8 cellular contexts compared by ENCODE assay signal in the genomic region with DNA sequence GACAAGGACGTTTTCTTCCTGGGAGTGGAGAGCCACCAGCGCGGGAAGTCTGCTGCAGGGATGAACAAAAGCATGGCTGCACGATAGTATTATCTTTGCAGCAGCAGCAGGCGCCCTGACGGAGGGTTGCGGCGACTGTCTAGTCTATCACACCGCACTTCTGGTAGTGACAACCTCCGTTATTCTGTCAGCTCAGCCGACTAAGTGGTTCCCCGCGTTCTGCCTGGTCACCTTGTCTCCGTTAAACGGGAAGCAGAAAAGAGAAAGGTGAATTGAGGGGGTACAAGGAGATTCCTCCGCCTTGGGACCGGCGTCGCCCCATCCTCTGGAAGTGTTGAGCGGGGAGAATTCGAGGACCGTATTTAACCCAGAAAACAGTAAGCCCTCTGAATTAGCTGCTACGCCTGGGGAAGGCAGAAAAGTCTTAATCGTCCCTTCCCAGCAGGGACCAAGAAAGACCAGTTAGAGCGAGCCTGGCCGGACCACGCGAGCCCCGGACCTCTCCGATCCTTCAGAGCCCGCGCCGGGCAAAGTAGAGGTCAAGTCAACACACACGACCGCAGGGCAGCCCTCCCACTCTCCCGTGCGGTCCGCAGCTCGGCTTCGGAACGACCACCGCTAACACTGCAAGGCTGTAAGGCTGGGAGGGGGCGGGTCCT. TPM values are rescaled to one million over a fixed set of nuclear protein-coding genes. Genes with fewer than 3 reads are reported as not detected.
DNase-seq lines count a peak whose midpoint lies in the region; ATAC-seq and TF ChIP-seq lines count a peak whose summit lies in the region.

No MANE protein-coding gene starts in this region.

- TSS peak; percentile 64 for BruUV-seq in MCF 10A (replicated peaks; lab: Mats Ljungman, UMichigan)

- no peaks in the 10 kb centered on the region for H3K9me3 Mint-ChIP-seq in T-cell
- no peaks in the 10 kb centered on the region for H3K9me3 Mint-ChIP-seq in MCF 10A (ENCODE audit: unreplicated experiment)

- H3K4me3 Mint-ChIP-seq in T-cell (peak overlapping the region; percentile 89 to 98 (median 91)), MCF 10A (ENCODE audit: unreplicated experiment) (peak overlapping the region; percentile 89)

- peak overlapping the region; percentile 81 for H3K4me3 ChIP-seq in DOHH2 (ENCODE audit: low read length)

- H3K27me3 ChIP-seq in DOHH2 (ENCODE audit: control insufficient read depth, low read length): no peaks in the 10 kb centered on the region
- no peaks in the 10 kb centered on the region for H3K27me3 ChIP-seq in layer of hippocampus (ENCODE audit: control insufficient read depth, insufficient read depth, low read length)

- no peaks in the 10 kb centered on the region for H3K9me2 ChIP-seq in DOHH2 (replicated peaks; ENCODE audit: control insufficient read depth, low read length)

- H3K36me3 Mint-ChIP-seq in T-cell (no peaks in the 10 kb centered on the region), MCF 10A (ENCODE audit: insufficient read depth, unreplicated experiment) (no peaks in the 10 kb centered on the region)

- CTCF ChIA-PET in T-cell (lab: Charles Lee): interaction anchor here (0.5 to 1.1 kb wide), 4 partner anchors 60 to 1922 kb away, joined by 3 to 6 read pairs (median 4); a partner anchor contains a TSS
- CTCF ChIA-PET in MCF 10A (lab: Yijun Ruan, JAX): interaction anchor here (1.0 to 1.3 kb wide), 3 partner anchors 68 to 256 kb away, joined by 3 to 5 read pairs (median 3); no protein-coding TSS in a partner anchor

- intact Hi-C loops in MCF 10A (cut with micrococcal nuclease): loop anchor here (1.0 to 5.0 kb wide), 6 partner anchors 61 to 256 kb away; no protein-coding TSS in a partner anchor

- ATAC-seq in GM21786 (IDR thresholded peaks at IDR 0.05; ENCODE audit: unreplicated experiment) (peak; percentile 15), T-cell (replicated peaks in 1 of 4) (peak; percentile 10 to 17 (median 14))

- H4K20me1 ChIP-seq in DOHH2 (ENCODE audit: control insufficient read depth, insufficient read depth, low read depth, low read length): peaks cover 19% of the 10 kb centered on the region

- H3K27ac Mint-ChIP-seq in T-cell (peak overlapping the region; percentile 93 to 95), MCF 10A (ENCODE audit: low read depth, unreplicated experiment) (peak overlapping the region; percentile 66)

- H3K27ac ChIP-seq in DOHH2 (ENCODE audit: low read depth, low read length) (peak overlapping the region; percentile 46), layer of hippocampus (ENCODE audit: low read depth, low read length) (peak overlapping the region; percentile 78)

- DNase-seq in KG1 (lab: John Stamatoyannopoulos, UW) (peak; percentile 66), T-cell (peak in 33 of 34 experiments; percentile 10 to 64 (median 45)), MCF 10A (ENCODE audit: unreplicated experiment) (no peak), mesenteric fat pad (ENCODE audit: low spot score) (no peak)
- DNase-seq in stimulated activated CD4-positive, alpha-beta T cell treated with anti-CD3 and anti-CD28 coated beads, TNF-alpha, amount 100 ng/mL, for 4 hours (ENCODE audit: low read depth in 3 of 3): peak in 2 of 3 experiments; percentile 2 to 3

- H3K4me1 Mint-ChIP-seq in T-cell (peaks cover 20 to 25% (median 23%) of the 10 kb centered on the region in 3 donors), MCF 10A (ENCODE audit: insufficient read depth, unreplicated experiment) (peaks cover 9% of the 10 kb centered on the region)

- POLR2A ChIA-PET in T-cell (lab: Charles Lee) (interaction anchor here in 1 of 2 donors (0.6 to 1.2 kb wide), 5 partner anchors 27 to 1790 kb away, joined by 3 to 6 read pairs (median 3); a partner anchor contains a TSS), MCF 10A (lab: Yijun Ruan, JAX) (interaction anchor here (0.7 to 5.0 kb wide), 23 partner anchors 12 to 511 kb away, joined by 3 to 81 read pairs (median 8); a partner anchor contains a TSS)

- H3K4me1 ChIP-seq in DOHH2 (ENCODE audit: control insufficient read depth, low read length): peaks cover 64% of the 10 kb centered on the region

- peaks cover 10 to 13% of the 10 kb centered on the region in 2 donors for H3K27me3 Mint-ChIP-seq in T-cell
- no peaks in the 10 kb centered on the region for H3K27me3 Mint-ChIP-seq in MCF 10A (ENCODE audit: insufficient read depth, unreplicated experiment)

- peaks cover 18% of the 10 kb centered on the region for H3K36me3 ChIP-seq in DOHH2 (ENCODE audit: control insufficient read depth, low read length)

- peak overlapping the region; percentile 73 for H3K4me2 ChIP-seq in DOHH2 (ENCODE audit: low read length)

- peaks cover 44% of the 10 kb centered on the region for H3K79me2 ChIP-seq in DOHH2 (ENCODE audit: control insufficient read depth, low read length)

- TF ChIP-seq CTCF in DOHH2 (IDR thresholded peaks at IDR 0.05; ENCODE audit: low read depth, low read length, poor library complexity, severe bottlenecking) (no peak), MCF 10A (IDR thresholded peaks at IDR 0.05; ENCODE audit: unreplicated experiment) (no peak)

- H3K9me3 ChIP-seq in DOHH2 (ENCODE audit: control insufficient read depth, insufficient read depth, low read length): no peaks in the 10 kb centered on the region

- H3F3A ChIP-seq in DOHH2 (ENCODE audit: control insufficient read depth, insufficient read depth): no peaks in the 10 kb centered on the region

RNA-seq across cellular contexts. Expression of a gene that starts 0.5 kb away (rescaled TPM):
- total RNA-seq in T-cell (10 to 100 TPM in 4 of 5 donors, 1 to 10 TPM in 1; 9.6 to 25.3 (median 23.9) TPM), MCF 10A (2022) (27.3 and 27.4 TPM in 2 replicates), mesenteric fat pad (52.5 TPM)

Comparison
In these comparisons a context has a peak if more than half of its experiments do, and no peak if none do; other contexts are left out.
1. DNase-seq: peak in KG1 (single experiment), T-cell (33 of 34) and stimulated activated CD4-positive, alpha-beta T cell treated with anti-CD3 and anti-CD28 coated beads, TNF-alpha, amount 100 ng/mL, for 4 hours (2 of 3); none in MCF 10A (single experiment) and mesenteric fat pad (single experiment).